ENCODE assay signal across 11 cellular contexts in the genomic region with DNA sequence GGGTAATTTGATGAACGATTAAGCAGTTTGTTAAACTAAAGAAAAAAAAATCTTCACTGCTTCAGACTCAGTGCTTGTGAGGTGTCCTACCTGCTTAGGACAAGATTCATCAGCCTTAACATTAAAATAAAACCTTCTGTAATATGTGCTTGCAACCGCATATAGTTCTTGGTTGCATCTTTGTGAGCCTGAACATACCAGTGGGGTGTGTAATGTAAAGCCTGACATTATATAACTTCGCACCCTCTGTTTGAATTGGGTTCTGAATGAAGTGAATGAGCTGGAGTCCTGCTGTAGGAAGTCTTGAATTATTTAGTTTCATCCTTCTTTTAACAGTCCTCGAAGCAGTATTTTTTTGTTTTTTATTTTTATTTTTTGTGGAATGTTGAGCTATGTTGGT. TPM values are rescaled to one million over a fixed set of nuclear protein-coding genes. Genes with fewer than 3 reads are reported as not detected.
DNase-seq lines count a peak whose midpoint lies in the region; FAIRE-seq and TF ChIP-seq lines count a peak whose summit lies in the region.
"Had no signal": no experiment of that assay in that cellular context is flagged by ENCODE, and none has a peak within 500 bp of the region (broad histone marks: within the 10 kb centered on the region; RNA-seq: fewer than 3 reads in every experiment).

No MANE protein-coding gene starts in this region.

- CTCF ChIA-PET in AG04450 (lab: Charles Lee), result interaction anchor here (0.6 to 1.0 kb wide), 2 partner anchors 194 to 311 kb away, joined by 3 read pairs; no protein-coding TSS in a partner anchor

- WGBS in mesodermal cell (ENCODE audit: insufficient coverage in 2 of 2), 2 experiments, result no CpG with 5 or more reads among the region's 4 CpGs

- no peak for TF ChIP-seq CTCF in AG04450 (IDR thresholded peaks at IDR 0.05; ENCODE audit: low read depth, low read length)

- H3K4me3 ChIP-seq in AG04450 (ENCODE audit: low read depth, low read length) (peak overlapping the region; percentile 71), mesodermal cell (ENCODE audit: extremely low read depth, insufficient read depth, low read length, poor library complexity, severe bottlenecking) (peak overlapping the region; percentile 67)
- H3K4me3 ChIP-seq: SJSA1 had no signal

- no peak for FAIRE-seq in urothelium cell line (lab: Jason Lieb, UNC)

- no peaks in the 10 kb centered on the region for H3K27me3 ChIP-seq in AG04450 (ENCODE audit: control insufficient read depth, insufficient read depth, low read length)
- H3K27me3 ChIP-seq: SJSA1 had no signal

- peaks cover 5% of the 10 kb centered on the region for H3K36me3 ChIP-seq in mesodermal cell (ENCODE audit: control insufficient read depth, insufficient read depth, low read length)

- DNase-seq in AG04450 (ENCODE audit: low read depth, low spot score) (no peak), HT-29 (ENCODE audit: low spot score) (peak; percentile 18), astrocyte of the hippocampus (ENCODE audit: low read depth, low spot score) (peak; percentile 17), urothelium cell line (ENCODE audit: low spot score) (no peak), DMS114 treated with DMSO at 0.1 percent for 48 hours (lab: John Stamatoyannopoulos, UW; ENCODE audit: unreplicated experiment) (no peak), NCI-H1694 (lab: John Stamatoyannopoulos, UW) (no peak)
- DNase-seq in activated CD8-positive, alpha-beta memory T cell treated with anti-CD3 and anti-CD28 coated beads for 24 hours, result no peak
- DNase-seq: stimulated activated CD4-positive, alpha-beta T cell treated with anti-CD3 and anti-CD28 coated beads, Interleukin-4, amount 100 ng/mL, for 1 hour had no signal

- H3K9me3 ChIP-seq in AG04450 (ENCODE audit: control insufficient read depth, insufficient read depth, low read length) (no peaks in the 10 kb centered on the region), mesodermal cell (ENCODE audit: control insufficient read depth, low read length) (no peaks in the 10 kb centered on the region)
- H3K9me3 ChIP-seq: SJSA1 had no signal

- H3K4me1 ChIP-seq in mesodermal cell (ENCODE audit: control insufficient read depth, insufficient read depth, low read length, poor library complexity, severe bottlenecking), result no peaks in the 10 kb centered on the region
- H3K4me1 ChIP-seq: SJSA1 had no signal

- no peak overlapping the region for H3K27ac ChIP-seq in AG04450 (ENCODE audit: low read depth, low read length)
- no peak overlapping the region for H3K27ac ChIP-seq in mesodermal cell (ENCODE audit: low read depth, low read length, severe bottlenecking)
- H3K27ac ChIP-seq: SJSA1 had no signal

- POLR2A ChIA-PET in AG04450 (lab: Yijun Ruan, JAX), result no interaction called here

RNA-seq across cellular contexts. Expression of a gene that starts 3.1 kb away (rescaled TPM):
- 9.4 and 9.9 TPM in 2 replicates for polyA plus RNA-seq in AG04450 (2011; rRNA removed)
- 18.3 and 28.9 TPM in 2 replicates for polyA minus RNA-seq in AG04450 (2011; rRNA and poly(A)+ RNA removed)
- total RNA-seq in HT-29 (2014; rRNA removed; shearing (Covaris generic)), result 13.8 and 16.3 TPM in 2 replicates
- 21.0 TPM for polyA plus RNA-seq in mesodermal cell (2013, experiment 1 of 2)
- 23.9 TPM for polyA plus RNA-seq in mesodermal cell (2013, experiment 2 of 2)

RNA-seq across cellular contexts. Expression of a gene that starts 32.3 kb away (rescaled TPM):
- not detected in 2 replicates for polyA plus RNA-seq in AG04450 (2011; rRNA removed)
- polyA minus RNA-seq in AG04450 (2011; rRNA and poly(A)+ RNA removed), result not detected in 2 replicates
- total RNA-seq in HT-29 (2014; rRNA removed; shearing (Covaris generic)), result not detected in 2 replicates
- polyA plus RNA-seq in mesodermal cell (2013, experiment 1 of 2), result not detected
- polyA plus RNA-seq in mesodermal cell (2013, experiment 2 of 2), result not detected
- total RNA-seq: esophagus mucosa, SJSA1 had no signal

Comparison
In these comparisons a context has a peak if more than half of its experiments do, and no peak if none do; other contexts are left out.
1. DNase-seq: peak in HT-29 (single experiment) and astrocyte of the hippocampus (single experiment); none in AG04450 (single experiment), urothelium cell line (single experiment), DMS114 treated with DMSO at 0.1 percent for 48 hours (single experiment), NCI-H1694 (single experiment) and activated CD8-positive, alpha-beta memory T cell treated with anti-CD3 and anti-CD28 coated beads for 24 hours (single experiment).